Comparison of ENCODE assay signal across 29 cellular contexts in genomic region chr3:173839859-173840258, GRCh38.
"Had no signal": no experiment of that assay in that cellular context is flagged by ENCODE, and none has a peak within 500 bp of the region (broad histone marks: within the 10 kb centered on the region; RNA-seq: fewer than 3 reads in every experiment).

No MANE protein-coding gene starts in this region.

- H3K36me3 ChIP-seq: ascending aorta, cardiac muscle cell had no signal

- ATAC-seq: activated CD4-positive, alpha-beta T cell treated with anti-CD3 and anti-CD28 coated beads for 36 hours; activated CD8-positive, alpha-beta memory T cell treated with anti-CD3 and anti-CD28 coated beads, Interleukin-2, amount 10 ng/mL, durations not matched to agents 7 days and 5 days; activated CD8-positive, alpha-beta T cell treated with anti-CD3 and anti-CD28 coated beads, Interleukin-2, amount 10 ng/mL, durations not matched to agents 7 days and 5 days; activated naive CD8-positive, alpha-beta T cell treated with anti-CD3 and anti-CD28 coated beads, Interleukin-2, amount 50 U/mL, for 24 hours had no signal

- H3K4me3 ChIP-seq: ascending aorta, cardiac muscle cell had no signal

- H3K27ac ChIP-seq: ascending aorta, cardiac muscle cell had no signal

- H3K4me1 ChIP-seq: ascending aorta had no signal

- DNase-seq: activated B cell treated with CpG ODN at 0.5 μM for 24 hours; activated CD4-positive, alpha-beta memory T cell treated with anti-CD3 and anti-CD28 coated beads, Interleukin-2, amount 10 ng/mL, durations not matched to agents 7 days and 5 days; activated CD4-positive, alpha-beta T cell treated with anti-CD3 and anti-CD28 coated beads for 1 hour; activated CD4-positive, alpha-beta T cell treated with anti-CD3 and anti-CD28 coated beads for 36 hours; activated CD4-positive, alpha-beta T cell treated with anti-CD3 and anti-CD28 coated beads for 48 hours; activated CD4-positive, alpha-beta T cell treated with anti-CD3 and anti-CD28 coated beads, Interleukin-2, amount 10 ng/mL, durations not matched to agents 7 days and 5 days; activated CD4-positive, alpha-beta T cell treated with anti-CD3 and anti-CD28 coated beads, Interleukin-2, amount 50 U/mL, for 48 hours; activated CD8-positive, alpha-beta memory T cell treated with anti-CD3 and anti-CD28 coated beads for 24 hours; activated CD8-positive, alpha-beta memory T cell treated with anti-CD3 and anti-CD28 coated beads, Interleukin-2, amount 10 ng/mL, durations not matched to agents 7 days and 5 days; activated CD8-positive, alpha-beta memory T cell treated with anti-CD3 and anti-CD28 coated beads, Interleukin-2, amount 50 U/mL, for 48 hours; activated CD8-positive, alpha-beta T cell treated with anti-CD3 and anti-CD28 coated beads, Interleukin-2, amount 10 ng/mL, durations not matched to agents 7 days and 5 days; activated effector memory CD4-positive, alpha-beta T cell treated with Interleukin-2 at 50 U/mL for 16 hours; activated gamma-delta T cell; activated naive CD4-positive, alpha-beta T cell treated with anti-CD3 and anti-CD28 coated beads, Interleukin-2, amount 10 ng/mL, durations not matched to agents 7 days and 5 days; activated naive CD4-positive, alpha-beta T cell treated with Interleukin-2 at 50 U/mL for 16 hours; activated naive CD8-positive, alpha-beta T cell treated with anti-CD3 and anti-CD28 coated beads, Interleukin-2, amount 10 ng/mL, durations not matched to agents 7 days and 5 days; activated naive CD8-positive, alpha-beta T cell treated with anti-CD3 and anti-CD28 coated beads, Interleukin-2, amount 50 U/mL, for 24 hours; activated T-cell treated with anti-CD3 and anti-CD28 coated beads, Interleukin-2, amount 50 U/mL, for 24 hours; activated T-cell treated with anti-CD3 and anti-CD28 coated beads, Interleukin-2, amount 50 U/mL, for 48 hours; amygdala; anterior cingulate cortex; caudate nucleus; cerebellar nuclear complex; T-helper 2 cell; T-helper 9 cell had no signal

- H3K9me3 ChIP-seq: ascending aorta had no signal

- FAIRE-seq: bronchial epithelial cell, TTC549 had no signal

- H3K27me3 ChIP-seq: ascending aorta, cardiac muscle cell had no signal
